Comparison of ENCODE assay signal across 12 cellular contexts in the genomic region with DNA sequence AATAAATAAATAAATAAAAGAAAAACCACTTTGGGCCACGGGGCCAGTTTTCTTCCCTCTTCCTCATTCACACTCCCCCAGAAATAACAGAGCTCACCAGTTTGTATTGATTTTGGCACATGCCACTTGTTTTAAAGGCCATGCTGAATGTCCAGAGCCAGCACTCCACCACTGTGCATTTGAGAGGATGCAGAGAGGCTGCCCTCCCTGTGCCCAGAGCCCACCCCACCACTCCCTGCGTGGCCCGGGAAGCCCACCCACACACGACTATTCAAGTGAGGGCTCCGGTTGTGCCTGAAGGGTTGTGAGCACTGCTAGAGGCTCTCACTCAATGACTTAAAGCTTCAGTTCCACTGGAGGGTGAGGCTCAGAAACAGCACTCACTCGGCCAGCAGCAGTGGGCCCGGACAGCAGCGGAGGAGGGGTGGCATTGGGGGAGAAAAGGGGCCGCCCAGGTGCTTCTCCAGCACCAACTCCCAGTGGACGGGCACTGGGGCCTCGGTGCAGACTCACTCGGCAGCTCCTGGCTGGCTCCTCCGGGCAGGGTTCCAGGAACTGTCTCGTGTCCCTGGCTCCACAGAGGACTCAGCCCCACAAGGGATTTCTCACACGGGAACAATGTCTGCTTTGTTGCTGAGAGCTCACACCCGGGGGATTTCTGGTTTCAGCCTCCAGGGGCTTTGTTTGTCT.
A peak's percentile ranks its signal among the peaks of the same experiment; 100 is the strongest.
DNase-seq lines count a peak whose midpoint lies in the region; ATAC-seq and TF ChIP-seq lines count a peak whose summit lies in the region.
"Had no signal": no experiment of that assay in that cellular context is flagged by ENCODE, and none has a peak within 500 bp of the region (broad histone marks: within the 10 kb centered on the region; RNA-seq: fewer than 3 reads in every experiment).

No MANE protein-coding gene starts in this region.

- no peaks in the 10 kb centered on the region for H3K36me3 ChIP-seq in breast epithelium
- H3K36me3 ChIP-seq in colonic mucosa: no peaks in the 10 kb centered on the region

- H3K9me3 ChIP-seq in breast epithelium (no peaks in the 10 kb centered on the region), colonic mucosa (no peaks in the 10 kb centered on the region)

- ATAC-seq in left colon: no peak
- ATAC-seq in GM18520 (IDR thresholded peaks at IDR 0.05; ENCODE audit: unreplicated experiment): no peak
- no peak for ATAC-seq in HG02852 (IDR thresholded peaks at IDR 0.05; ENCODE audit: unreplicated experiment)
- no peak for ATAC-seq in HG02571 (IDR thresholded peaks at IDR 0.05; ENCODE audit: unreplicated experiment)
- ATAC-seq: T-helper 17 cell had no signal

- DNase-seq in NCI-H1092 (lab: John Stamatoyannopoulos, UW) (peak; percentile 90), breast epithelium (ENCODE audit: low spot score in 2 of 2) (peak; percentile 78 to 84), left colon (peak; percentile 13 to 34), superior temporal gyrus (ENCODE audit: extremely low spot score) (peak; percentile 97), colonic mucosa (no peak)
- DNase-seq: DND-41, HFFc6, NCI-H524 treated with DMSO at 0.1 percent for 48 hours, T-helper 17 cell had no signal

- no peak for TF ChIP-seq POLR2A in breast epithelium (IDR thresholded peaks at IDR 0.05)

- no peak overlapping the region for H3K4me3 ChIP-seq in breast epithelium
- no peak overlapping the region for H3K4me3 ChIP-seq in colonic mucosa

- H3K4me1 ChIP-seq in breast epithelium: no peaks in the 10 kb centered on the region
- H3K4me1 ChIP-seq in colonic mucosa: no peaks in the 10 kb centered on the region

- intact Hi-C loops in breast epithelium (cut with DNase I; ENCODE audit: low total_unique reads): no loop called here
- intact Hi-C loops in left colon (cut with DNase I, micrococcal nuclease): no loop called here
- intact Hi-C loops in colonic mucosa (cut with DNase I): no loop called here

- no peak overlapping the region for H3K9ac ChIP-seq in colonic mucosa (ENCODE audit: low read depth in 2 of 2, low read length in 2 of 2)

- TF ChIP-seq CTCF in breast epithelium (IDR thresholded peaks at IDR 0.05): no peak
- TF ChIP-seq CTCF in colonic mucosa (IDR thresholded peaks at IDR 0.05): no peak

- no peaks in the 10 kb centered on the region for H3K27me3 ChIP-seq in breast epithelium
- no peaks in the 10 kb centered on the region for H3K27me3 ChIP-seq in colonic mucosa

- H3K27ac ChIP-seq in breast epithelium: peak overlapping the region; percentile 81 to 82
- no peak overlapping the region for H3K27ac ChIP-seq in colonic mucosa
